8 cellular contexts compared by ENCODE assay signal in the genomic region with DNA sequence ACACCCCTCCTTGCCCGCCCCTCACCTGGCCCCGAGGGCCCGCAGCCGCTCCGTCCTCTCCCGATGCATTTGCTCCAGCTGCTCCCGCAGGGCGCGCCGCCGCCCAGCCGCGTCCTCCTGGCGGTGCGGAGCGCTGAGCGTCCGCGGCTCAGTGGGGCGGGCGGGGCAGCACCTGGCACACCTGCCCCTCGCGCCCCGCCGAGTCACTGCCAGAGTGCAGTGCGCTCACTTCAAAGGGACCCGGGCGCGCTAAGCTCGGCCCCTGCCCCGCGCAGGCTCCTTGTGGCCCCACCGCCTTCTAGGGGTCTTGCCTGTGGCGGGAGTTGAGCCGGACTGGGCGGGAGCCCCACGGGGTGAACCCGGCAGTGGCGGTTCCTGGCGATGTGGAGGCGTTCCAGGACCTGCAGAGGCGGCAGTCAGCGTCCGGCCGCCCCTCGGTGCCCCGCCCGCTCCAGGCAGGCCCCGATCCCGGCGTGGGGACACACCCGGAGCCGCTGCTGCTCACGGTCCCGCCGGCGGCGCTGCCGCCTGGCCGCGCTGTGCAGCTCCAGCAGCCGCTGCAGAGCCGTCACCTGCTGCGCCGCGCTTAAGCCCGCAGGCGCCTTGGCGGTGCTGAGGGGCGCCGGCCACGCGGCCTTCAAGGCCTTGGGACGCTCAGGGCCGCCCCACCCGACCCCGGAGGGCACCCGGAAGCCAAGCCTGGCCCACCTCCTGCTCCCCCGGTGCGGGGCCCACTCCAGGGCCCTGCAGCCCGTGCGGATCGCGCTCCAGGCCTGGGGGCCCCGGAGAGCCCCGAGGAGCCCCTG.
DNase-seq lines count a peak whose midpoint lies in the region; ATAC-seq and TF ChIP-seq lines count a peak whose summit lies in the region.

No MANE protein-coding gene starts in this region.

- DNase-seq in AG20443 (ENCODE audit: low spot score) (peak; percentile 78), T-helper 2 cell (peak in 3 of 5 experiments; percentile 18 to 67 (median 19)), cardiac fibroblast (ENCODE audit: low read depth in 2 of 2) (peak; percentile 25 to 42), kidney tubule cell (ENCODE audit: low spot score) (peak; percentile 58), dedifferentiated amniotic fluid mesenchymal stem cell (ENCODE audit: extremely low spot score) (no peak)
- DNase-seq in stimulated activated CD4-positive, alpha-beta T cell treated with anti-CD3 and anti-CD28 coated beads, Interleukin-2, amount 100 ng/mL, for 48 hours = peak; percentile 22 to 41

- peak overlapping the region; percentile 42 to 48 for H3K4me3 ChIP-seq in cardiac fibroblast (replicated peaks in 1 of 2; ENCODE audit: low read depth in 2 of 2, low read length in 2 of 2)

- peak; percentile 60 for ATAC-seq in GM18868 (IDR thresholded peaks at IDR 0.05; ENCODE audit: unreplicated experiment)
- ATAC-seq in HG03442 (IDR thresholded peaks at IDR 0.05; ENCODE audit: unreplicated experiment) = peak; percentile 65

- TF ChIP-seq CTCF in cardiac fibroblast (IDR thresholded peaks at IDR 0.05; ENCODE audit: low read depth, low read length) = no peak
